In the genomic region with DNA sequence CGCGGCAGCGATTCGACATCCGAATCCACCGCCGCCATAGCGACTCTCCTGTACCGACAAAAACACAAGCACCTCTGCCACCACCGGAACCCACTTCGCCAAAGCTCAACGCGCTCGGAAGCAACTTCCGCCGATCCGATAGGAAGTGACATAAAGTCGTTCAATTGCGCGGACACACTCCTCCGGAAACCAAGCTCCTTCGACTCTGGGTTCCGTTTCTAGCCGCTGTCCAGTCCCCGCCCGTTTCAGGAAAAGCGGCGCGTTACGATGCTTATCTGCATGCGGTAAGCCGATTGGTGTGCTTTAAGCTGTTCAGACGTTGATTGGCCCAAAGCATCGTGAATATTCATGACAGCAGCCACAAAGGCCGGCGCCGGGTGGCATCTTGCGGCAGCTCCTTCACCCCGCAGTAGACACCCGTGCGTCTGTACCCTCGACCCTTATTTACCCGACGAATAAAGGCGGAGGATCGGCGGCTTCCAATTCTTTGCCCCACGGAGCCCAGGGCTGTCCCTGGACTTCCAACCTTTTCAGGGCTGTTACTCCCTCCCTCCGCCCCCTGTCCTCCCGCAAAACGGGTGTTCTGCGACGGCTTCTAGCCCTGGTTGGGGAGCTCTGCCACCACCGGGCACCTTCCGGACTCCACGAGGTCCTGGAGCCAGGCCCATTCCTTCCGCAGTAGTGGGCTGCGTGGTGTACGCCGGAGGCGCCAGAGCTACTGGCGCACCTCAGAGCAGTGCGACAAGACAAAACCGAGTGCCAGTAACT, we compare ENCODE assay signal across 1 cellular context.
TF ChIP-seq lines count a peak whose summit lies in the region.

A gene with protein sequence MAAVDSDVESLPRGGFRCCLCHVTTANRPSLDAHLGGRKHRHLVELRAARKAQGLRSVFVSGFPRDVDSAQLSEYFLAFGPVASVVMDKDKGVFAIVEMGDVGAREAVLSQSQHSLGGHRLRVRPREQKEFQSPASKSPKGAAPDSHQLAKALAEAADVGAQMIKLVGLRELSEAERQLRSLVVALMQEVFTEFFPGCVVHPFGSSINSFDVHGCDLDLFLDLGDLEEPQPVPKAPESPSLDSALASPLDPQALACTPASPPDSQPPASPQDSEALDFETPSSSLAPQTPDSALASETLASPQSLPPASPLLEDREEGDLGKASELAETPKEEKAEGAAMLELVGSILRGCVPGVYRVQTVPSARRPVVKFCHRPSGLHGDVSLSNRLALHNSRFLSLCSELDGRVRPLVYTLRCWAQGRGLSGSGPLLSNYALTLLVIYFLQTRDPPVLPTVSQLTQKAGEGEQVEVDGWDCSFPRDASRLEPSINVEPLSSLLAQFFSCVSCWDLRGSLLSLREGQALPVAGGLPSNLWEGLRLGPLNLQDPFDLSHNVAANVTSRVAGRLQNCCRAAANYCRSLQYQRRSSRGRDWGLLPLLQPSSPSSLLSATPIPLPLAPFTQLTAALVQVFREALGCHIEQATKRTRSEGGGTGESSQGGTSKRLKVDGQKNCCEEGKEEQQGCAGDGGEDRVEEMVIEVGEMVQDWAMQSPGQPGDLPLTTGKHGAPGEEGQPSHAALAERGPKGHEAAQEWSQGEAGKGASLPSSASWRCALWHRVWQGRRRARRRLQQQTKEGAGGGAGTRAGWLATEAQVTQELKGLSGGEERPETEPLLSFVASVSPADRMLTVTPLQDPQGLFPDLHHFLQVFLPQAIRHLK (minus strand): TSS at position 76 of the 768 bp plus-strand sequence. CDS start 38 bp downstream, at position 38.

TF ChIP-seq in HepG2, 621 proteins besides CTCF, POLR2A, EP300 and RAD21 (continued from another document and continues in another):
- TF ChIP-seq, protein P1, sequence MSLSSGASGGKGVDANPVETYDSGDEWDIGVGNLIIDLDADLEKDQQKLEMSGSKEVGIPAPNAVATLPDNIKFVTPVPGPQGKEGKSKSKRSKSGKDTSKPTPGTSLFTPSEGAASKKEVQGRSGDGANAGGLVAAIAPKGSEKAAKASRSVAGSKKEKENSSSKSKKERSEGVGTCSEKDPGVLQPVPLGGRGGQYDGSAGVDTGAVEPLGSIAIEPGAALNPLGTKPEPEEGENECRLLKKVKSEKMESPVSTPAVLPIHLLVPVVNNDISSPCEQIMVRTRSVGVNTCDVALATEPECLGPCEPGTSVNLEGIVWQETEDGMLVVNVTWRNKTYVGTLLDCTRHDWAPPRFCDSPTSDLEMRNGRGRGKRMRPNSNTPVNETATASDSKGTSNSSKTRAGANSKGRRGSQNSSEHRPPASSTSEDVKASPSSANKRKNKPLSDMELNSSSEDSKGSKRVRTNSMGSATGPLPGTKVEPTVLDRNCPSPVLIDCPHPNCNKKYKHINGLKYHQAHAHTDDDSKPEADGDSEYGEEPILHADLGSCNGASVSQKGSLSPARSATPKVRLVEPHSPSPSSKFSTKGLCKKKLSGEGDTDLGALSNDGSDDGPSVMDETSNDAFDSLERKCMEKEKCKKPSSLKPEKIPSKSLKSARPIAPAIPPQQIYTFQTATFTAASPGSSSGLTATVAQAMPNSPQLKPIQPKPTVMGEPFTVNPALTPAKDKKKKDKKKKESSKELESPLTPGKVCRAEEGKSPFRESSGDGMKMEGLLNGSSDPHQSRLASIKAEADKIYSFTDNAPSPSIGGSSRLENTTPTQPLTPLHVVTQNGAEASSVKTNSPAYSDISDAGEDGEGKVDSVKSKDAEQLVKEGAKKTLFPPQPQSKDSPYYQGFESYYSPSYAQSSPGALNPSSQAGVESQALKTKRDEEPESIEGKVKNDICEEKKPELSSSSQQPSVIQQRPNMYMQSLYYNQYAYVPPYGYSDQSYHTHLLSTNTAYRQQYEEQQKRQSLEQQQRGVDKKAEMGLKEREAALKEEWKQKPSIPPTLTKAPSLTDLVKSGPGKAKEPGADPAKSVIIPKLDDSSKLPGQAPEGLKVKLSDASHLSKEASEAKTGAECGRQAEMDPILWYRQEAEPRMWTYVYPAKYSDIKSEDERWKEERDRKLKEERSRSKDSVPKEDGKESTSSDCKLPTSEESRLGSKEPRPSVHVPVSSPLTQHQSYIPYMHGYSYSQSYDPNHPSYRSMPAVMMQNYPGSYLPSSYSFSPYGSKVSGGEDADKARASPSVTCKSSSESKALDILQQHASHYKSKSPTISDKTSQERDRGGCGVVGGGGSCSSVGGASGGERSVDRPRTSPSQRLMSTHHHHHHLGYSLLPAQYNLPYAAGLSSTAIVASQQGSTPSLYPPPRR (CRISPR knock-in tag; IDR thresholded peaks at IDR 0.05; ENCODE audit: borderline replicate concordance), result 0 out of 2 replicates have a peak, but pooled peaks have one; percentile 29
- TF ChIP-seq, protein P2, sequence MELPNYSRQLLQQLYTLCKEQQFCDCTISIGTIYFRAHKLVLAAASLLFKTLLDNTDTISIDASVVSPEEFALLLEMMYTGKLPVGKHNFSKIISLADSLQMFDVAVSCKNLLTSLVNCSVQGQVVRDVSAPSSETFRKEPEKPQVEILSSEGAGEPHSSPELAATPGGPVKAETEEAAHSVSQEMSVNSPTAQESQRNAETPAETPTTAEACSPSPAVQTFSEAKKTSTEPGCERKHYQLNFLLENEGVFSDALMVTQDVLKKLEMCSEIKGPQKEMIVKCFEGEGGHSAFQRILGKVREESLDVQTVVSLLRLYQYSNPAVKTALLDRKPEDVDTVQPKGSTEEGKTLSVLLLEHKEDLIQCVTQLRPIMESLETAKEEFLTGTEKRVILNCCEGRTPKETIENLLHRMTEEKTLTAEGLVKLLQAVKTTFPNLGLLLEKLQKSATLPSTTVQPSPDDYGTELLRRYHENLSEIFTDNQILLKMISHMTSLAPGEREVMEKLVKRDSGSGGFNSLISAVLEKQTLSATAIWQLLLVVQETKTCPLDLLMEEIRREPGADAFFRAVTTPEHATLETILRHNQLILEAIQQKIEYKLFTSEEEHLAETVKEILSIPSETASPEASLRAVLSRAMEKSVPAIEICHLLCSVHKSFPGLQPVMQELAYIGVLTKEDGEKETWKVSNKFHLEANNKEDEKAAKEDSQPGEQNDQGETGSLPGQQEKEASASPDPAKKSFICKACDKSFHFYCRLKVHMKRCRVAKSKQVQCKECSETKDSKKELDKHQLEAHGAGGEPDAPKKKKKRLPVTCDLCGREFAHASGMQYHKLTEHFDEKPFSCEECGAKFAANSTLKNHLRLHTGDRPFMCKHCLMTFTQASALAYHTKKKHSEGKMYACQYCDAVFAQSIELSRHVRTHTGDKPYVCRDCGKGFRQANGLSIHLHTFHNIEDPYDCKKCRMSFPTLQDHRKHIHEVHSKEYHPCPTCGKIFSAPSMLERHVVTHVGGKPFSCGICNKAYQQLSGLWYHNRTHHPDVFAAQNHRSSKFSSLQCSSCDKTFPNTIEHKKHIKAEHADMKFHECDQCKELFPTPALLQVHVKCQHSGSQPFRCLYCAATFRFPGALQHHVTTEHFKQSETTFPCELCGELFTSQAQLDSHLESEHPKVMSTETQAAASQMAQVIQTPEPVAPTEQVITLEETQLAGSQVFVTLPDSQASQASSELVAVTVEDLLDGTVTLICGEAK (IDR thresholded peaks at IDR 0.05), result peak; percentile 97
- TF ChIP-seq, protein P2 (CRISPR knock-in tag; IDR thresholded peaks at IDR 0.05), result peak; percentile 58; the same call in 1 of the 2 replicates
- TF ChIP-seq ZC3H13 (CRISPR knock-in tag; IDR thresholded peaks at IDR 0.05) (no peak; the same call in none of the 2 replicates), XRCC5 (optimal IDR thresholded peaks at IDR 0.05; ENCODE audit: low read length) (peak; percentile 99), ZNF75D (CRISPR knock-in tag; IDR thresholded peaks at IDR 0.05; ENCODE audit: borderline replicate concordance) (no peak), ZFY (CRISPR knock-in tag; IDR thresholded peaks at IDR 0.05) (peak; percentile 43; the same call in 1 of the 2 replicates), U2AF2 (IDR thresholded peaks at IDR 0.05; ENCODE audit: low read depth, low read length) (0 out of 2 replicates have a peak, but pooled peaks have one; percentile 21), SP1 (IDR thresholded peaks at IDR 0.05) (no peak), SP1 (CRISPR knock-in tag; IDR thresholded peaks at IDR 0.05) (peak; percentile 91), ZNF20 (CRISPR knock-in tag; IDR thresholded peaks at IDR 0.05) (no peak), KLF6 (CRISPR knock-in tag; IDR thresholded peaks at IDR 0.05) (peak; percentile 55; the same call in 1 of the 2 replicates), TGIF2 (CRISPR knock-in tag; IDR thresholded peaks at IDR 0.05) (peak; percentile 90), TOPORS (CRISPR knock-in tag; IDR thresholded peaks at IDR 0.05) (peak; percentile 92), ZNF317 (CRISPR knock-in tag; IDR thresholded peaks at IDR 0.05) (peak; percentile 60), SP5 (CRISPR knock-in tag; IDR thresholded peaks at IDR 0.05; ENCODE audit: borderline replicate concordance, low read depth) (peak; percentile 54; the same call in 1 of the 2 replicates), ZMYM3 (CRISPR knock-in tag; IDR thresholded peaks at IDR 0.05) (peak; percentile 56; the same call in 1 of the 2 replicates), THAP11 (CRISPR knock-in tag; IDR thresholded peaks at IDR 0.05) (peak; percentile 97), SOX5 (CRISPR knock-in tag; IDR thresholded peaks at IDR 0.05; ENCODE audit: borderline replicate concordance) (no peak; the same call in 1 of the 2 replicates), ZNF567 (CRISPR knock-in tag; IDR thresholded peaks at IDR 0.05; ENCODE audit: borderline replicate concordance) (peak; percentile 72; the same call in 1 of the 2 replicates), YY1 (IDR thresholded peaks at IDR 0.05; ENCODE audit: insufficient read depth, insufficient replicate concordance, low read depth, low read length) (peak; percentile 87), BCL6 (CRISPR knock-in tag; IDR thresholded peaks at IDR 0.05) (peak; percentile 55; the same call in 1 of the 2 replicates)
- TF ChIP-seq, protein P3, sequence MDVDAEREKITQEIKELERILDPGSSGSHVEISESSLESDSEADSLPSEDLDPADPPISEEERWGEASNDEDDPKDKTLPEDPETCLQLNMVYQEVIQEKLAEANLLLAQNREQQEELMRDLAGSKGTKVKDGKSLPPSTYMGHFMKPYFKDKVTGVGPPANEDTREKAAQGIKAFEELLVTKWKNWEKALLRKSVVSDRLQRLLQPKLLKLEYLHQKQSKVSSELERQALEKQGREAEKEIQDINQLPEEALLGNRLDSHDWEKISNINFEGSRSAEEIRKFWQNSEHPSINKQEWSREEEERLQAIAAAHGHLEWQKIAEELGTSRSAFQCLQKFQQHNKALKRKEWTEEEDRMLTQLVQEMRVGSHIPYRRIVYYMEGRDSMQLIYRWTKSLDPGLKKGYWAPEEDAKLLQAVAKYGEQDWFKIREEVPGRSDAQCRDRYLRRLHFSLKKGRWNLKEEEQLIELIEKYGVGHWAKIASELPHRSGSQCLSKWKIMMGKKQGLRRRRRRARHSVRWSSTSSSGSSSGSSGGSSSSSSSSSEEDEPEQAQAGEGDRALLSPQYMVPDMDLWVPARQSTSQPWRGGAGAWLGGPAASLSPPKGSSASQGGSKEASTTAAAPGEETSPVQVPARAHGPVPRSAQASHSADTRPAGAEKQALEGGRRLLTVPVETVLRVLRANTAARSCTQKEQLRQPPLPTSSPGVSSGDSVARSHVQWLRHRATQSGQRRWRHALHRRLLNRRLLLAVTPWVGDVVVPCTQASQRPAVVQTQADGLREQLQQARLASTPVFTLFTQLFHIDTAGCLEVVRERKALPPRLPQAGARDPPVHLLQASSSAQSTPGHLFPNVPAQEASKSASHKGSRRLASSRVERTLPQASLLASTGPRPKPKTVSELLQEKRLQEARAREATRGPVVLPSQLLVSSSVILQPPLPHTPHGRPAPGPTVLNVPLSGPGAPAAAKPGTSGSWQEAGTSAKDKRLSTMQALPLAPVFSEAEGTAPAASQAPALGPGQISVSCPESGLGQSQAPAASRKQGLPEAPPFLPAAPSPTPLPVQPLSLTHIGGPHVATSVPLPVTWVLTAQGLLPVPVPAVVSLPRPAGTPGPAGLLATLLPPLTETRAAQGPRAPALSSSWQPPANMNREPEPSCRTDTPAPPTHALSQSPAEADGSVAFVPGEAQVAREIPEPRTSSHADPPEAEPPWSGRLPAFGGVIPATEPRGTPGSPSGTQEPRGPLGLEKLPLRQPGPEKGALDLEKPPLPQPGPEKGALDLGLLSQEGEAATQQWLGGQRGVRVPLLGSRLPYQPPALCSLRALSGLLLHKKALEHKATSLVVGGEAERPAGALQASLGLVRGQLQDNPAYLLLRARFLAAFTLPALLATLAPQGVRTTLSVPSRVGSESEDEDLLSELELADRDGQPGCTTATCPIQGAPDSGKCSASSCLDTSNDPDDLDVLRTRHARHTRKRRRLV (CRISPR knock-in tag; IDR thresholded peaks at IDR 0.05), result peak; percentile 99
- TF ChIP-seq, protein P4, sequence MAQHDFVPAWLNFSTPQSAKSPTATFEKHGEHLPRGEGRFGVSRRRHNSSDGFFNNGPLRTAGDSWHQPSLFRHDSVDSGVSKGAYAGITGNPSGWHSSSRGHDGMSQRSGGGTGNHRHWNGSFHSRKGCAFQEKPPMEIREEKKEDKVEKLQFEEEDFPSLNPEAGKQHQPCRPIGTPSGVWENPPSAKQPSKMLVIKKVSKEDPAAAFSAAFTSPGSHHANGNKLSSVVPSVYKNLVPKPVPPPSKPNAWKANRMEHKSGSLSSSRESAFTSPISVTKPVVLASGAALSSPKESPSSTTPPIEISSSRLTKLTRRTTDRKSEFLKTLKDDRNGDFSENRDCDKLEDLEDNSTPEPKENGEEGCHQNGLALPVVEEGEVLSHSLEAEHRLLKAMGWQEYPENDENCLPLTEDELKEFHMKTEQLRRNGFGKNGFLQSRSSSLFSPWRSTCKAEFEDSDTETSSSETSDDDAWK (CRISPR knock-in tag; IDR thresholded peaks at IDR 0.05), result no peak
- TF ChIP-seq, protein P5, sequence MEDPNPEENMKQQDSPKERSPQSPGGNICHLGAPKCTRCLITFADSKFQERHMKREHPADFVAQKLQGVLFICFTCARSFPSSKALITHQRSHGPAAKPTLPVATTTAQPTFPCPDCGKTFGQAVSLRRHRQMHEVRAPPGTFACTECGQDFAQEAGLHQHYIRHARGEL (CRISPR knock-in tag; IDR thresholded peaks at IDR 0.05), result no peak
